ENCODE assay signal across 16 cellular contexts in genomic region chr4:94578195-94578594, GRCh38.
A peak's percentile ranks its signal among the peaks of the same experiment; 100 is the strongest.
DNase-seq lines count a peak whose midpoint lies in the region; ATAC-seq, FAIRE-seq and TF ChIP-seq lines count a peak whose summit lies in the region.
"Had no signal": no experiment of that assay in that cellular context is flagged by ENCODE, and none has a peak within 500 bp of the region (broad histone marks: within the 10 kb centered on the region; RNA-seq: fewer than 3 reads in every experiment).

No MANE protein-coding gene starts in this region.

- DNase-seq in IMR-90 (no peak), astrocyte (ENCODE audit: low read depth) (no peak), neural progenitor cell (ENCODE audit: low spot score) (no peak), GM12892 (ENCODE audit: insufficient read length) (no peak), upper lobe of left lung (no peak), NCI-H146 (lab: John Stamatoyannopoulos, UW) (no peak)
- DNase-seq: BE2C; Caco-2; CD8-positive, alpha-beta memory T cell; DND-41; GDM1 had no signal

- no peak overlapping the region for H3K23ac ChIP-seq in IMR-90 (ENCODE audit: low read depth, low read length)

- H3K27ac ChIP-seq in ACC112 (ENCODE audit: low read depth, low read length): peak overlapping the region; percentile 36; the same call in 1 of the 2 replicates
- no peak overlapping the region for H3K27ac ChIP-seq in IMR-90 (ENCODE audit: insufficient read depth, low read length)
- H3K27ac ChIP-seq in astrocyte (ENCODE audit: low read depth, low read length): peak overlapping the region; percentile 11
- peak overlapping the region; percentile 33 for H3K27ac ChIP-seq in neural progenitor cell
- H3K27ac ChIP-seq in upper lobe of left lung: no peak overlapping the region
- H3K27ac ChIP-seq: C4-2B had no signal

- H2AFZ ChIP-seq in ACC112 (ENCODE audit: low read length, unreplicated experiment): peak overlapping the region; percentile 19
- H2AFZ ChIP-seq in IMR-90 (replicated peaks; ENCODE audit: low read length, poor library complexity): no peak overlapping the region
- H2AFZ ChIP-seq in astrocyte (ENCODE audit: low read depth, low read length): no peak overlapping the region
- H2AFZ ChIP-seq in neural progenitor cell (replicated peaks): no peak overlapping the region

- H3K27me3 ChIP-seq in ACC112 (ENCODE audit: insufficient read depth, low read length) (no peaks in the 10 kb centered on the region), IMR-90 (ENCODE audit: control insufficient read depth, insufficient read depth, low read length) (no peaks in the 10 kb centered on the region), astrocyte (ENCODE audit: insufficient read depth, low read length) (no peaks in the 10 kb centered on the region), neural progenitor cell (no peaks in the 10 kb centered on the region), upper lobe of left lung (no peaks in the 10 kb centered on the region)
- H3K27me3 ChIP-seq: BE2C had no signal

- WGBS in IMR-90 (ENCODE audit: extremely low coverage in 2 of 2, insufficient read length in 1 of 2), 2 experiments: no CpG with 5 or more reads among the region's 2 CpGs
- 92 to 95% methylated on average over 2 of the region's 2 CpGs for WGBS in upper lobe of left lung, 2 donors

- no peak overlapping the region for H2BK20ac ChIP-seq in IMR-90 (ENCODE audit: low read depth, low read length)

- H3K27me3 Mint-ChIP-seq in astrocyte (ENCODE audit: low read depth, unreplicated experiment): no peaks in the 10 kb centered on the region
- no peaks in the 10 kb centered on the region for H3K27me3 Mint-ChIP-seq in neural progenitor cell (ENCODE audit: insufficient read depth, low read depth)
- H3K27me3 Mint-ChIP-seq: CD8-positive, alpha-beta memory T cell had no signal

- H3K18ac ChIP-seq in IMR-90 (ENCODE audit: low read depth, low read length): no peak overlapping the region

- TF ChIP-seq RAD21 in IMR-90 (IDR thresholded peaks at IDR 0.05; ENCODE audit: low read length): no peak

- no peaks in the 10 kb centered on the region for H4K20me1 ChIP-seq in IMR-90 (ENCODE audit: insufficient read depth, low read length)
- no peaks in the 10 kb centered on the region for H4K20me1 ChIP-seq in astrocyte (ENCODE audit: insufficient read depth, low read length)
- no peaks in the 10 kb centered on the region for H4K20me1 ChIP-seq in neural progenitor cell (ENCODE audit: low read depth)

- H3K9me3 Mint-ChIP-seq in astrocyte (ENCODE audit: unreplicated experiment): no peaks in the 10 kb centered on the region
- H3K9me3 Mint-ChIP-seq in neural progenitor cell: no peaks in the 10 kb centered on the region
- H3K9me3 Mint-ChIP-seq: CD8-positive, alpha-beta memory T cell had no signal

- H3K4me3 ChIP-seq in ACC112 (ENCODE audit: low read depth, low read length) (peak overlapping the region; percentile 33; the same call in 1 of the 2 replicates), IMR-90 (ENCODE audit: insufficient read depth, low read depth, low read length) (no peak overlapping the region), astrocyte (ENCODE audit: insufficient read depth, low read depth, low read length) (no peak overlapping the region), neural progenitor cell (no peak overlapping the region), upper lobe of left lung (no peak overlapping the region)

- POLR2A ChIA-PET in IMR-90 (lab: Charles Lee; ENCODE audit: unreplicated experiment): no interaction called here

- H3K4ac ChIP-seq in IMR-90 (ENCODE audit: low read depth, low read length): no peak overlapping the region

- in situ Hi-C loops in IMR-90 (cut with MboI; ENCODE audit: low sequenced_read_pairs): loop anchor here (25.0 kb wide), 1 partner anchor 766 kb away; no protein-coding TSS in a partner anchor

- H3K36me3 Mint-ChIP-seq in astrocyte (ENCODE audit: low read depth, unreplicated experiment) (peaks cover 2% of the 10 kb centered on the region), neural progenitor cell (peaks cover 6% of the 10 kb centered on the region)

- no peak overlapping the region for H3K9ac ChIP-seq in IMR-90 (ENCODE audit: low read depth, low read length)
- H3K9ac ChIP-seq in astrocyte (ENCODE audit: low read length): no peak overlapping the region
- H3K9ac ChIP-seq in neural progenitor cell: no peak overlapping the region

- intact Hi-C loops in IMR-90 (cut with micrococcal nuclease): loop anchor here (5.0 kb wide), 2 partner anchors 126 to 171 kb away; partner anchors contain the start of gene PDLIM5

- peaks cover 20% of the 10 kb centered on the region for H3F3A ChIP-seq in neural progenitor cell (ENCODE audit: low read depth)

- BruUV-seq in IMR-90 (replicated peaks; lab: Mats Ljungman, UMichigan): no TSS peak

- H3K56ac ChIP-seq in IMR-90 (ENCODE audit: extremely low read depth, insufficient read depth, low read length): no peak overlapping the region

- H2BK15ac ChIP-seq in IMR-90 (ENCODE audit: low read depth, low read length): no peak overlapping the region

- peaks cover 21 to 28% of the 10 kb centered on the region in 2 experiments for H3K79me1 ChIP-seq in IMR-90 (ENCODE audit: low read depth in 1 of 2, low read length in 2 of 2)

- H3K4me3 Mint-ChIP-seq in astrocyte (ENCODE audit: unreplicated experiment) (no peak overlapping the region), neural progenitor cell (no peak overlapping the region)
- H3K4me3 Mint-ChIP-seq: CD8-positive, alpha-beta memory T cell had no signal

- no peak overlapping the region for H2BK5ac ChIP-seq in IMR-90 (ENCODE audit: low read depth, low read length, poor library complexity, severe bottlenecking)

- H2BK120ac ChIP-seq in IMR-90 (ENCODE audit: low read depth, low read length): no peak overlapping the region

- TF ChIP-seq POLR2A in IMR-90 (IDR thresholded peaks at IDR 0.05; ENCODE audit: low read depth, low read length) (no peak), GM12892 (IDR thresholded peaks at IDR 0.05; ENCODE audit: low read depth, low read length) (no peak), upper lobe of left lung (IDR thresholded peaks at IDR 0.05) (no peak)

- peaks cover 61% of the 10 kb centered on the region for H3K4me1 ChIP-seq in ACC112 (ENCODE audit: control insufficient read depth, insufficient read depth, low read length, unreplicated experiment)
- H3K4me1 ChIP-seq in IMR-90 (ENCODE audit: control insufficient read depth, insufficient read depth, low read length): peaks cover 17% of the 10 kb centered on the region
- H3K4me1 ChIP-seq in astrocyte (ENCODE audit: insufficient read depth, low read length): peaks cover 36% of the 10 kb centered on the region
- H3K4me1 ChIP-seq in neural progenitor cell: peaks cover 32% of the 10 kb centered on the region
- peaks cover 0 to 5% (median 3%) of the 10 kb centered on the region in 4 donors for H3K4me1 ChIP-seq in upper lobe of left lung
- H3K4me1 ChIP-seq: Caco-2 had no signal

- TF ChIP-seq EP300 in upper lobe of left lung (IDR thresholded peaks at IDR 0.05): no peak

- H3K9me3 ChIP-seq in IMR-90 (ENCODE audit: control insufficient read depth, insufficient read depth, low read length): no peaks in the 10 kb centered on the region
- no peaks in the 10 kb centered on the region for H3K9me3 ChIP-seq in astrocyte (ENCODE audit: insufficient read depth, low read depth, low read length)
- H3K9me3 ChIP-seq in neural progenitor cell (ENCODE audit: low read depth): no peaks in the 10 kb centered on the region
- no peaks in the 10 kb centered on the region for H3K9me3 ChIP-seq in upper lobe of left lung
- H3K9me3 ChIP-seq: BE2C, Caco-2 had no signal

- CTCF ChIA-PET in IMR-90 (lab: Yijun Ruan, JAX): interaction anchor here (0.6 to 1.5 kb wide), 2 partner anchors 19 to 171 kb away, joined by 3 to 5 read pairs; no protein-coding TSS in a partner anchor

- no peak overlapping the region for H4K91ac ChIP-seq in IMR-90 (ENCODE audit: insufficient read depth, low read depth, low read length)

- H3K4me2 ChIP-seq in IMR-90 (ENCODE audit: low read depth, low read length) (no peak overlapping the region), astrocyte (ENCODE audit: low read length) (peak overlapping the region; percentile 4), neural progenitor cell (peak overlapping the region; percentile 60)

- no peak overlapping the region for H2AK5ac ChIP-seq in IMR-90 (ENCODE audit: low read depth, low read length)

- H3K27ac Mint-ChIP-seq in astrocyte (ENCODE audit: unreplicated experiment): no peak overlapping the region
- peak overlapping the region; percentile 90 for H3K27ac Mint-ChIP-seq in neural progenitor cell
- H3K27ac Mint-ChIP-seq: CD8-positive, alpha-beta memory T cell had no signal

- TF ChIP-seq CTCF in IMR-90 (conservative IDR thresholded peaks at IDR 0.05; ENCODE audit: low read depth, low read length): no peak
- no peak for TF ChIP-seq CTCF in astrocyte (IDR thresholded peaks at IDR 0.05; ENCODE audit: insufficient read depth, low read depth, low read length)
- no peak for TF ChIP-seq CTCF in neural progenitor cell (IDR thresholded peaks at IDR 0.05)
- TF ChIP-seq CTCF in upper lobe of left lung (IDR thresholded peaks at IDR 0.05): no peak

- FAIRE-seq in astrocyte (lab: Jason Lieb, UNC) (no peak), GM12892 (lab: Jason Lieb, UNC) (no peak)
- FAIRE-seq: H54 had no signal

- H2AK9ac ChIP-seq in IMR-90 (replicated peaks; ENCODE audit: low read depth, low read length, poor library complexity): no peak overlapping the region

- peaks cover 4% of the 10 kb centered on the region; the same call in 1 of the 2 replicates for H3K9me1 ChIP-seq in IMR-90 (ENCODE audit: insufficient read depth, low read length)

- H4K8ac ChIP-seq in IMR-90 (ENCODE audit: low read depth in 2 of 2, low read length in 2 of 2): no peak overlapping the region

- peaks cover 7% of the 10 kb centered on the region; the same call in 1 of the 2 replicates for H3K36me3 ChIP-seq in ACC112 (ENCODE audit: insufficient read depth, low read length)
- H3K36me3 ChIP-seq in IMR-90 (ENCODE audit: control insufficient read depth, insufficient read depth, low read length): peaks cover 4% of the 10 kb centered on the region
- H3K36me3 ChIP-seq in astrocyte (ENCODE audit: insufficient read depth, low read length): peaks cover 18% of the 10 kb centered on the region
- H3K36me3 ChIP-seq in neural progenitor cell: no peaks in the 10 kb centered on the region
- peaks cover 0 to 8% (median 4%) of the 10 kb centered on the region in 4 donors for H3K36me3 ChIP-seq in upper lobe of left lung
- H3K36me3 ChIP-seq: BE2C had no signal

- ATAC-seq in IMR-90 (ENCODE audit: low read depth): no peak
- ATAC-seq in upper lobe of left lung (ENCODE audit: low FRiP score in 2 of 2): no peak
- no peak for ATAC-seq in HG03565 (IDR thresholded peaks at IDR 0.05; ENCODE audit: unreplicated experiment)
- ATAC-seq: HCT116 had no signal

- no peak overlapping the region for H3K14ac ChIP-seq in IMR-90 (replicated peaks; ENCODE audit: low read depth, low read length)

- H3K4me1 Mint-ChIP-seq in astrocyte (ENCODE audit: low read depth, unreplicated experiment) (peaks cover 6% of the 10 kb centered on the region), neural progenitor cell (peaks cover 39% of the 10 kb centered on the region)
- H3K4me1 Mint-ChIP-seq: CD8-positive, alpha-beta memory T cell had no signal

- H4K5ac ChIP-seq in IMR-90 (ENCODE audit: low read depth, low read length): no peak overlapping the region

- H3K79me2 ChIP-seq in ACC112 (ENCODE audit: control insufficient read depth, insufficient read depth, low read length, unreplicated experiment) (peaks cover 21% of the 10 kb centered on the region), astrocyte (ENCODE audit: insufficient read depth, low read length) (peaks cover 31% of the 10 kb centered on the region), neural progenitor cell (ENCODE audit: low read depth) (peaks cover 3% of the 10 kb centered on the region)

- dilution Hi-C loops in IMR-90 (cut with HindIII; ENCODE audit: low sequenced_read_pairs, unreplicated experiment): no loop called here

Comparison
In these comparisons a context has a peak if more than half of its experiments do, and no peak if none do; other contexts are left out.
1. H3K27ac ChIP-seq: peak in ACC112 (single experiment), astrocyte (single experiment) and neural progenitor cell (single experiment); none in IMR-90 (single experiment) and upper lobe of left lung (0 of 4).